In the genomic region with DNA sequence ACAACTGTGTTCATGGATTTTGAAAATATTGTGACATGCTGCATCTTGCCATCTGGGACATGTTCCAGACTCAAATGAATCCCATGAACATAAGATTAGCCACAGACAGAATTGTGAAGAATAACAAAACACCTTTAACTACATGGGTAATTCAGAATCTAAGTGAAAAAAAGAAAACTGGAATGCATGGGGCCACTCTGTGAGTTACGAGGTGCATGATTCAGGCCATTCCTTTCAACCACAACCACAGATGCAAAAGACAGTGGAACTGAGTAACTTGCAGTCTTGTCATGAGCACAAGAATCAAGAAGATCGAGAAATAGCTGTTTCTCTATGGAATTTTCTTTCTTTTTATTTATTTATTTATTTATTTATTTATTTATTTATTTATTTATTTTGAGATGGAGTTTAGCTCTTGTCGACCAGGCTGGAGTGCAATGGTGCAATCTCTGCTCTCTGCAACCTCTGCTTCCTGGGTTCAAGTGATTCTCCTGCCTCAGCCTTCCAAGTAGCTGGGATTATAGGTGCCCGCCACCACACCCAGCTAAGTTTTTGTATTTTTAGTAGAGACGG, we compare ENCODE assay signal across 7 cellular contexts. TPM values are rescaled to one million over a fixed set of nuclear protein-coding genes. Genes with fewer than 3 reads are reported as not detected.
DNase-seq lines count a peak whose midpoint lies in the region; TF ChIP-seq lines count a peak whose summit lies in the region.
"Not testable (repeated sequence)": the region's sequence is repeated elsewhere in the genome, so short reads cannot be mapped to it uniquely, and the experiment has no call there.

No MANE protein-coding gene starts in this region.

- H3K9me3 ChIP-seq in adipocyte (ENCODE audit: control insufficient read depth, low read length): not testable (repeated sequence)

- H3K27ac Mint-ChIP-seq in HFFc6: not testable (repeated sequence)

- DNase-seq in AG09309 (ENCODE audit: low read depth): peak; percentile 4
- peak; percentile 16 for DNase-seq in GM04503 (ENCODE audit: low read depth)
- DNase-seq in HFFc6: peak; percentile 75
- DNase-seq in M059J (ENCODE audit: low read depth): peak; percentile 21
- DNase-seq in adipocyte (ENCODE audit: low read depth): peak; percentile 10
- DNase-seq in epithelial cell of esophagus (ENCODE audit: low read depth): peak; percentile 8
- DNase-seq in iris pigment epithelial cell (ENCODE audit: low read depth): peak; percentile 14

- H3K4me1 Mint-ChIP-seq in HFFc6 (ENCODE audit: low read depth): not testable (repeated sequence)

- TF ChIP-seq CTCF in AG09309 (IDR thresholded peaks at IDR 0.05; ENCODE audit: control insufficient read depth, insufficient read depth, low read depth, low read length, missing control alignments); HFFc6 (IDR thresholded peaks at IDR 0.05); epithelial cell of esophagus (IDR thresholded peaks at IDR 0.05; ENCODE audit: insufficient read depth, low read depth, low read length, missing control alignments): not testable (repeated sequence)

- H3K9me3 Mint-ChIP-seq in HFFc6: peaks cover 16% of the 10 kb centered on the region

- H3K27me3 ChIP-seq in adipocyte (replicated peaks; ENCODE audit: control insufficient read depth, insufficient read depth, low read length): not testable (repeated sequence)

- H3K27me3 Mint-ChIP-seq in HFFc6 (ENCODE audit: insufficient read depth): not testable (repeated sequence)

- H3K36me3 ChIP-seq in adipocyte (ENCODE audit: control insufficient read depth, insufficient read depth, low read length, severe bottlenecking): not testable (repeated sequence)

- H3K36me3 Mint-ChIP-seq in HFFc6 (ENCODE audit: low read depth): not testable (repeated sequence)

- H3K4me1 ChIP-seq in adipocyte (ENCODE audit: control insufficient read depth, insufficient read depth, low read length): not testable (repeated sequence)

- not testable (repeated sequence) for H3K9ac ChIP-seq in adipocyte (ENCODE audit: low read length)

- not testable (repeated sequence) for H3K4me3 Mint-ChIP-seq in HFFc6

- H3K4me3 ChIP-seq in AG09309 (ENCODE audit: control insufficient read depth, low read depth, low read length); adipocyte (ENCODE audit: low read length); epithelial cell of esophagus (ENCODE audit: low read length): not testable (repeated sequence)

RNA-seq across cellular contexts. Expression of a gene that starts 56.8 kb away (rescaled TPM):
- 10 to 100 TPM in 4 of 6 experiments, 1 to 10 TPM in 2; 8.5 to 13.0 (median 11.9) TPM for total RNA-seq in HFFc6 (2021; fragmentation: NEBNext Ultra II Directional; extraction: Animal tissue kit (Norgen Biotek cat#: 25700))
- 1.9 and 2.3 TPM in 2 replicates for total RNA-seq in M059J (2014; rRNA removed; shearing (Covaris generic))

Comparison
In these comparisons a context has a peak if more than half of its experiments do, and no peak if none do; other contexts are left out.
1. DNase-seq: peak in every context shown above with its lines; median percentile 75 in HFFc6; 21 in M059J; 16 in GM04503; 14 in iris pigment epithelial cell; 10 in adipocyte; 8 in epithelial cell of esophagus; 4 in AG09309.